8 cellular contexts compared by ENCODE assay signal in the genomic region with DNA sequence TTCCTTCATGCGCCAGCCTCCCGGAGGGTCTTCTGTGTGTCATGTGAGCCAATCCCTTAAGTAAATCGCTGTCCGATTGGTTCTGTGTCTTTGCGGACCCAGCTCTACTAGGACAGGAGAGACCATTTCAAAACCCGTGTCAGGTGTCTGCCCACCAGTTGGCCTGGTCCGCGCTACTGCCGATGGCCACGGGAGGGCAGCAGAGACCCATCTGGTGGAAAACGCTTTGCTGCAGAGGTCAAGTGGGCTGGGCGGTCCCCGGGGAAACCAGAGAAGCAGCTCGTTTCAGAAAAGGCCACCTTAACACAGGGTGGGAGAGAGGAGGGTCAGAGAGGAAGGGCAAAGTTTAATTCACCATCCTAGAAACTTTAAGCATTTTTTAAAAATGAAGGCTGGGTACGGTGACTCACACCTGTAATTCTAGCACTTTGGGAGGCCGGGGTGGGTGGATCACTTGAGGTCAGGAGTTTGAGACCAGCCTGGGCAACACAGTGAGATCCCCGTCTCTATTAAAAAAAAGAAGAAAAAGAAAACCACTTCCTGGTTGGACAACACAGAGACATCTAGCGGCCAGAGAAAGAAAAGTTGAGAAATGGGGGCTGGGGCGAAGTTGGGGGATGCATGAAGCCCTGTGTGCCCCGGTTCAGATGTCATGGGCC. TPM values are rescaled to one million over a fixed set of nuclear protein-coding genes. Genes with fewer than 3 reads are reported as not detected.
DNase-seq lines count a peak whose midpoint lies in the region; ATAC-seq and TF ChIP-seq lines count a peak whose summit lies in the region.

No MANE protein-coding gene starts in this region.

- H3K79me2 ChIP-seq in KMS-11 (ENCODE audit: insufficient read depth, low read depth): no peaks in the 10 kb centered on the region
- no peaks in the 10 kb centered on the region for H3K79me2 ChIP-seq in fibroblast of lung (ENCODE audit: control insufficient read depth, insufficient read depth, low read length)

- peak; percentile 60 for ATAC-seq in GM18868 (IDR thresholded peaks at IDR 0.05; ENCODE audit: unreplicated experiment)

- TF ChIP-seq CTCF in A673 (conservative IDR thresholded peaks at IDR 0.05; ENCODE audit: low read depth, low read length) (peak; percentile 98), KMS-11 (conservative IDR thresholded peaks at IDR 0.05; ENCODE audit: low read depth, low read length) (peak; percentile 88), fibroblast of lung (conservative IDR thresholded peaks at IDR 0.05 in 1 of 2, IDR thresholded peaks at IDR 0.05 in 1 of 2; ENCODE audit: low read depth in 1 of 2, low read length in 2 of 2) (peak; percentile 98 to 99), nephron (IDR thresholded peaks at IDR 0.05; ENCODE audit: unreplicated experiment in 3 of 3) (peak; percentile 95 to 97 (median 96))

- peak overlapping the region; percentile 55 for H3K27ac ChIP-seq in A673 (ENCODE audit: low read depth, low read length, poor library complexity, severe bottlenecking)
- H3K27ac ChIP-seq in KMS-11: no peak overlapping the region
- H3K27ac ChIP-seq in fibroblast of lung (ENCODE audit: insufficient read depth, low read length): peak overlapping the region; percentile 39

- H3K9ac ChIP-seq in KMS-11 (0 out of 2 replicates have a peak overlapping the region, but pooled peaks have one; percentile 34), fibroblast of lung (ENCODE audit: insufficient read depth, low read length) (no peak overlapping the region)

- peak overlapping the region; percentile 37 to 77 (median 52) for H3K4me3 Mint-ChIP-seq in nephron

- H3K4me3 ChIP-seq in A673 (ENCODE audit: low read depth, low read length, poor library complexity, severe bottlenecking): peak overlapping the region; percentile 18
- H3K4me3 ChIP-seq in KMS-11 (IDR thresholded peaks at IDR 0.05; ENCODE audit: insufficient read depth, low read depth, low read length): no peak overlapping the region
- no peak overlapping the region for H3K4me3 ChIP-seq in fibroblast of lung (replicated peaks in 1 of 4; ENCODE audit: control extremely low read depth in 1 of 4, insufficient read depth in 1 of 4, low read depth in 3 of 4, low read length in 4 of 4)

- DNase-seq in A673 (ENCODE audit: low spot score): peak; percentile 83
- peak; percentile 85 for DNase-seq in RKO (ENCODE audit: low spot score)
- DNase-seq in activated T-helper 1 cell treated with Interleukin-2 at 50 U/mL for 16 hours (ENCODE audit: low read depth): peak; percentile 60
- peak; percentile 63 to 79 for DNase-seq in fibroblast of lung (ENCODE audit: low read depth in 2 of 2)
- DNase-seq in stimulated activated naive CD4-positive, alpha-beta T cell (lab: John Stamatoyannopoulos, UW): peak; percentile 24 to 74 (median 60)

- peaks cover 19% of the 10 kb centered on the region for H3K27me3 Mint-ChIP-seq in nephron (ENCODE audit: low read depth)

- H4K20me1 ChIP-seq in KMS-11 (ENCODE audit: insufficient read depth): no peaks in the 10 kb centered on the region
- H4K20me1 ChIP-seq in fibroblast of lung (ENCODE audit: control insufficient read depth, extremely low read depth, insufficient read depth, low read length): no peaks in the 10 kb centered on the region

- H3K4me1 ChIP-seq in A673 (ENCODE audit: insufficient read depth, low read length, poor library complexity, severe bottlenecking) (peaks cover 4% of the 10 kb centered on the region), KMS-11 (ENCODE audit: low read depth, poor library complexity, severe bottlenecking) (peaks cover 4% of the 10 kb centered on the region), fibroblast of lung (ENCODE audit: control insufficient read depth, extremely low read depth, insufficient read depth, low read length) (peaks cover 4% of the 10 kb centered on the region)

- H3K27ac Mint-ChIP-seq in nephron: peak overlapping the region; percentile 74 to 85 (median 84)

- H3K4me2 ChIP-seq in KMS-11 (peak overlapping the region; percentile 67; the same call in 1 of the 2 replicates), fibroblast of lung (ENCODE audit: extremely low read depth, insufficient read depth, low read length) (no peak overlapping the region)

- intact Hi-C loops in A673 (cut with micrococcal nuclease; ENCODE audit: unreplicated experiment): loop anchor here (5.0 to 10.0 kb wide), 5 partner anchors 130 to 600 kb away; partner anchors contain the start of gene GSE1

- peaks cover 20% of the 10 kb centered on the region for H3K4me1 Mint-ChIP-seq in nephron

- H3K9me3 ChIP-seq in A673 (ENCODE audit: low read depth, low read length, poor library complexity, severe bottlenecking) (no peaks in the 10 kb centered on the region), fibroblast of lung (ENCODE audit: control insufficient read depth, insufficient read depth, low read depth, low read length) (no peaks in the 10 kb centered on the region)

- CTCF ChIA-PET in A673 (lab: Charles Lee): interaction anchor here (0.6 to 1.3 kb wide), 13 partner anchors 12 to 499 kb away, joined by 3 to 9 read pairs (median 3); no protein-coding TSS in a partner anchor

- H3K36me3 Mint-ChIP-seq in nephron (ENCODE audit: low read depth): no peaks in the 10 kb centered on the region

- H3K36me3 ChIP-seq in A673 (ENCODE audit: insufficient read depth, low read length, poor library complexity, severe bottlenecking) (no peaks in the 10 kb centered on the region), KMS-11 (ENCODE audit: insufficient read depth) (no peaks in the 10 kb centered on the region), fibroblast of lung (ENCODE audit: control insufficient read depth, insufficient read depth, low read length) (no peaks in the 10 kb centered on the region)

- POLR2A ChIA-PET in A673 (lab: Charles Lee; ENCODE audit: low non-redundant PET): no interaction called here

- H3K9me3 Mint-ChIP-seq in nephron: no peaks in the 10 kb centered on the region

- peak overlapping the region; percentile 87 for H2AFZ ChIP-seq in KMS-11 (ENCODE audit: low read depth)
- no peak overlapping the region for H2AFZ ChIP-seq in fibroblast of lung (ENCODE audit: low read length)

- no TSS peak for BruUV-seq in A673 (replicated peaks; lab: Mats Ljungman, UMichigan)

- H3K27me3 ChIP-seq in A673 (replicated peaks; ENCODE audit: insufficient read depth, low read depth, low read length, poor library complexity) (no peaks in the 10 kb centered on the region), KMS-11 (ENCODE audit: insufficient read depth, low read depth) (peaks cover 61% of the 10 kb centered on the region), fibroblast of lung (ENCODE audit: control insufficient read depth, insufficient read depth, low read length) (no peaks in the 10 kb centered on the region)

RNA-seq across cellular contexts. Expression of gene CIBAR2, which starts 2.8 kb away (rescaled TPM):
- total RNA-seq in A673 (2021): not detected in 2 replicates
- total RNA-seq in fibroblast of lung: not detected in 2 replicates
- 0.10 TPM in 1 of 2 replicates, not detected in the other for polyA plus RNA-seq in fibroblast of lung
- not detected in 2 replicates for polyA plus RNA-seq in fibroblast of lung (2012)
- polyA minus RNA-seq in fibroblast of lung (ENCODE audit: low replicate concordance): not detected in 2 replicates
